25 cellular contexts compared by ENCODE assay signal in genomic region chr2:132279344-132279743, GRCh38.
"Had no signal": no experiment of that assay in that cellular context is flagged by ENCODE, and none has a peak within 500 bp of the region (broad histone marks: within the 10 kb centered on the region; RNA-seq: fewer than 3 reads in every experiment).

No MANE protein-coding gene starts in this region.

- H3K27me3 Mint-ChIP-seq: natural killer cell treated with Interleukin-12 subunit alpha and Interleukin-12 subunit beta and Interleukin-15 and Interleukin-18, amount 100 ng/mL, for 72 hours had no signal

- H3K4me3 ChIP-seq: left lung, mucosa of descending colon, ovary, right atrium auricular region, right lobe of liver, smooth muscle cell, suprapubic skin, thoracic aorta, tibial artery, uterus had no signal

- H3K4me3 Mint-ChIP-seq: immature natural killer cell; memory B cell; naive thymus-derived CD4-positive, alpha-beta T cell; natural killer cell treated with Interleukin-12 subunit alpha and Interleukin-12 subunit beta and Interleukin-15 and Interleukin-18, amount 100 ng/mL, for 72 hours had no signal

- ATAC-seq: left colon, left lung, mucosa of descending colon had no signal

- H3K27ac Mint-ChIP-seq: immature natural killer cell; memory B cell; naive thymus-derived CD4-positive, alpha-beta T cell; natural killer cell treated with Interleukin-12 subunit alpha and Interleukin-12 subunit beta and Interleukin-15 and Interleukin-18, amount 100 ng/mL, for 72 hours; progenitor cell of endocrine pancreas had no signal

- H3K36me3 ChIP-seq: left lung, ovary, right atrium auricular region, right lobe of liver, suprapubic skin, thoracic aorta, tibial artery, uterus had no signal

- H3K27ac ChIP-seq: left lung, ovary, right atrium auricular region, right lobe of liver, suprapubic skin, thoracic aorta, tibial artery, uterus had no signal

- H3K4me1 ChIP-seq: left lung, right atrium auricular region, right lobe of liver, suprapubic skin, tibial artery, uterus had no signal

- DNase-seq: hypothalamus; immature natural killer cell; kidney; left colon; left lung; midbrain; mucosa of descending colon; naive thymus-derived CD4-positive, alpha-beta T cell; ovary; stimulated activated CD4-positive, alpha-beta T cell treated with anti-CD3 and anti-CD28 coated beads, Interleukin-1b, Interleukin-23, amount 100 ng/mL, for 48 hours; stimulated activated CD4-positive, alpha-beta T cell treated with anti-CD3 and anti-CD28 coated beads, Interleukin-2, amount 100 ng/mL, for 48 hours; stimulated activated CD4-positive, alpha-beta T cell treated with anti-CD3 and anti-CD28 coated beads, Interleukin-4, amount 100 ng/mL, for 4 hours; stimulated activated CD8-positive, alpha-beta memory T cell treated with anti-CD3 and anti-CD28 coated beads, Interleukin-4, amount 100 ng/mL, for 48 hours; stimulated activated naive CD4-positive, alpha-beta T cell treated with Interleukin-2 at 50 U/mL for 16 hours; tibial artery; trophoblast cell; uterus had no signal

- H3K4me1 Mint-ChIP-seq: immature natural killer cell; naive thymus-derived CD4-positive, alpha-beta T cell had no signal

- H3K9me3 ChIP-seq: mucosa of descending colon, ovary, right atrium auricular region, right lobe of liver, suprapubic skin, thoracic aorta, uterus had no signal

- H3K27me3 ChIP-seq: left lung, ovary, right atrium auricular region, right lobe of liver, suprapubic skin, uterus had no signal
